21 cellular contexts compared by ENCODE assay signal in genomic region chr7:31963569-31964175, GRCh38.
"Had no signal": no experiment of that assay in that cellular context is flagged by ENCODE, and none has a peak within 500 bp of the region (broad histone marks: within the 10 kb centered on the region; RNA-seq: fewer than 3 reads in every experiment).

No MANE protein-coding gene starts in this region.

- H3K4me1 ChIP-seq: esophagus squamous epithelium, left lung, lower lobe of right lung, sigmoid colon, spleen, tibial nerve, upper lobe of left lung had no signal

- H3K4me3 ChIP-seq: coronary artery, esophagus squamous epithelium, left lung, lower lobe of right lung, ovary, sigmoid colon, spleen, thoracic aorta, tibial nerve, upper lobe of left lung had no signal

- H3K36me3 ChIP-seq: esophagus squamous epithelium, left lung, lower lobe of right lung, ovary, sigmoid colon, spleen, thoracic aorta, tibial nerve, upper lobe of left lung had no signal

- H3K36me3 Mint-ChIP-seq: stimulated activated memory B cell treated with anti-CD40 and anti-IgM and Interleukin-4, amounts not matched to agents 10 μg/mL and 1 μg/mL and 100 μg/mL, for 72 hours had no signal

- H3K27me3 ChIP-seq: esophagus squamous epithelium, left lung, ovary, sigmoid colon, spleen, tibial nerve, upper lobe of left lung had no signal

- H3K27ac Mint-ChIP-seq: natural killer cell; stimulated activated memory B cell treated with anti-CD40 and anti-IgM and Interleukin-4, amounts not matched to agents 10 μg/mL and 1 μg/mL and 100 μg/mL, for 72 hours; stimulated activated naive CD8-positive, alpha-beta T cell treated with anti-CD3 and anti-CD28 coated beads, Interleukin-15, Interleukin-2, amounts not matched to agents 100 ng/mL and 50 ng/mL, for 24 hours had no signal

- DNase-seq: dermis blood vessel endothelial cell; effector memory CD4-positive, alpha-beta T cell; erythroblast; esophagus squamous epithelium; foreskin melanocyte; glutamatergic neuron; left lung; lower lobe of right lung; natural killer cell; occipital lobe; ovary; retina; sigmoid colon; spleen; stimulated activated CD4-positive, alpha-beta T cell treated with anti-CD3 and anti-CD28 coated beads, Interleukin-4, amount 100 ng/mL, for 4 hours had no signal

- H3K4me1 Mint-ChIP-seq: stimulated activated memory B cell treated with anti-CD40 and anti-IgM and Interleukin-4, amounts not matched to agents 10 μg/mL and 1 μg/mL and 100 μg/mL, for 72 hours had no signal

- H3K4me3 Mint-ChIP-seq: natural killer cell; stimulated activated memory B cell treated with anti-CD40 and anti-IgM and Interleukin-4, amounts not matched to agents 10 μg/mL and 1 μg/mL and 100 μg/mL, for 72 hours; stimulated activated naive CD8-positive, alpha-beta T cell treated with anti-CD3 and anti-CD28 coated beads, Interleukin-15, Interleukin-2, amounts not matched to agents 100 ng/mL and 50 ng/mL, for 24 hours had no signal

- H3K27me3 Mint-ChIP-seq: stimulated activated memory B cell treated with anti-CD40 and anti-IgM and Interleukin-4, amounts not matched to agents 10 μg/mL and 1 μg/mL and 100 μg/mL, for 72 hours; stimulated activated naive CD8-positive, alpha-beta T cell treated with anti-CD3 and anti-CD28 coated beads, Interleukin-15, Interleukin-2, amounts not matched to agents 100 ng/mL and 50 ng/mL, for 24 hours had no signal

- H3K27ac ChIP-seq: coronary artery, esophagus squamous epithelium, left lung, lower lobe of right lung, ovary, sigmoid colon, spleen, thoracic aorta, tibial nerve, upper lobe of left lung had no signal

- H3K9me3 ChIP-seq: ovary, thoracic aorta had no signal

- ATAC-seq: left lung; lower lobe of right lung; natural killer cell; stimulated activated memory B cell treated with anti-CD40 and anti-IgM and Interleukin-4, amounts not matched to agents 10 μg/mL and 1 μg/mL and 100 μg/mL, for 72 hours had no signal
